ENCODE assay signal across 8 cellular contexts in the genomic region with DNA sequence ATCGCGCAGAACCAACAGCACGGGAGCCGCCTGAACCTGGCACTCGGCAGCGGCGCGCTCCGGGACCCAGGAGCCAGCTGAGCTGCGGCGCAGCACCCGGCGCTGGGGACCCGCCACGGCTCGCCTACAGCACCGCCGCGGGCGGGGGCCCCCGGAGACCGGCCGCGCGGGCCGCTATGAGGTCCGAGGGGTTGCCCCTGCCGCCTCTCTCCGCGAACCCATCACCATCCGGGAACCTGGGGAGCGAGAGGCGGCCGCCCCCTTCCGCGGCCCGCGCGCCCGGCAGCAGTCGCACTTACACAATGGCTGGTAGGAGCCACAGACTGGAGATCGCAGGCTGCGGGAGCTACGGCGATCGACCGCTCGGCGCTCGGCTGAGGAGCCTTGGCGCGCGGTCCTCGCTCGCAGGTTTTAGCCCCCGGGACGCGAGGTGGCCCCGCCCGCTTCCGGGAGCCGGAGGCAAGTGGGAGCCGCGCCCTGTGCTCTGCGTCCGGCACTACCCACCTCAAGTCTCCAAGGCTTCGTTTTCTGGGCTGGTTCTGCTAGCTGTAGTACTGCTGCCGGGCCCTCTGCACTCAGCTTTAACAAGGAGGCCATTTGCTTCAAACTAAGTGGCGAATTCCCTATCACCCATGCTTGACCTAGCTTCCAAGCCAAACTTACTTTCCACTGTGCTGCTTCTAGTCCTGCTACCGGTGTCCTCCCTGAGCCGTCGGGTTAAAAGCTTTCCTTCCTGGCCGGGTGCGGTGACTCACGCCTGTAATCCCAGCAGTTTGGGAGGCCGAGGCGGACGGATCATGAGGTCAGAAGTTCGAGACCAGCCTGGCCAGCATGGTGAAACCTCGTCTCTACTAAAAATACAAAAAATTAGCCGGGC. TPM values are rescaled to one million over a fixed set of nuclear protein-coding genes. Genes with fewer than 3 reads are reported as not detected.
DNase-seq lines count a peak whose midpoint lies in the region; ATAC-seq and TF ChIP-seq lines count a peak whose summit lies in the region.

Gene TPK1 (minus strand): TSS at position 386 of the 877 bp plus-strand sequence. CDS start 451 bp downstream, outside the sequence.

- DNase-seq in GM06990 (ENCODE audit: extremely low read depth, insufficient read length) (peak; percentile 100), HEK293T (ENCODE audit: extremely low spot score) (peak; percentile 95), MV-4-11 (lab: John Stamatoyannopoulos, UW) (peak; percentile 92), SKM-1 (lab: John Stamatoyannopoulos, UW; ENCODE audit: unreplicated experiment) (peak; percentile 76), glomerular endothelial cell (ENCODE audit: extremely low read depth, low read depth, low spot score) (peak; percentile 50), occipital lobe (lab: John Stamatoyannopoulos, UW) (peak; percentile 91)
- peak; percentile 87 to 92 for DNase-seq in activated naive CD4-positive, alpha-beta T cell treated with anti-CD3 and anti-CD28 coated beads, Interleukin-2, amount 50 U/mL, for 72 hours (ENCODE audit: low spot score in 2 of 2)

- peak; percentile 87 to 93 for ATAC-seq in activated naive CD4-positive, alpha-beta T cell treated with anti-CD3 and anti-CD28 coated beads, Interleukin-2, amount 50 U/mL, for 72 hours

- no peak for TF ChIP-seq CTCF in GM06990 (IDR thresholded peaks at IDR 0.05; ENCODE audit: insufficient read depth, low read length, poor library complexity, severe bottlenecking)

- CTCF ChIA-PET in HEK293T (lab: Yijun Ruan, JAX): interaction anchor here (0.5 to 2.0 kb wide), 5 partner anchors 10 to 97 kb away, joined by 3 to 5 read pairs (median 4); no protein-coding TSS in a partner anchor

- peak within 1 kb of the TSS; percentile 89 for H3K4me3 ChIP-seq in GM06990 (replicated peaks; ENCODE audit: low read depth, low read length)

- H3K36me3 ChIP-seq in GM06990 (ENCODE audit: control insufficient read depth, insufficient read depth, low read length): no peaks in the 10 kb centered on the region

- H3K27me3 ChIP-seq in GM06990 (replicated peaks; ENCODE audit: control insufficient read depth, insufficient read depth, low read length): no peaks in the 10 kb centered on the region

- H3K36me3 Mint-ChIP-seq in activated naive CD4-positive, alpha-beta T cell treated with anti-CD3 and anti-CD28 coated beads, Interleukin-2, amount 50 U/mL, for 72 hours: peaks cover 18 to 54% of the 10 kb centered on the region in 2 donors

- peak within 1 kb of the TSS; percentile 99 for H3K27ac Mint-ChIP-seq in activated naive CD4-positive, alpha-beta T cell treated with anti-CD3 and anti-CD28 coated beads, Interleukin-2, amount 50 U/mL, for 72 hours

- POLR2A ChIA-PET in HEK293T (lab: Yijun Ruan, JAX): interaction anchor here (0.6 to 2.0 kb wide), 12 partner anchors 8 to 180 kb away, joined by 3 to 12 read pairs (median 3); no protein-coding TSS in a partner anchor

- peak within 1 kb of the TSS; percentile 94 for H3K27ac ChIP-seq in temporal lobe (ENCODE audit: low read depth, low read length)

- H3K9me3 Mint-ChIP-seq in activated naive CD4-positive, alpha-beta T cell treated with anti-CD3 and anti-CD28 coated beads, Interleukin-2, amount 50 U/mL, for 72 hours: peaks cover 18 to 26% of the 10 kb centered on the region in 2 donors

TF ChIP-seq in HEK293T, 16 proteins besides CTCF, POLR2A, EP300 and RAD21:
- TF ChIP-seq ELF4 (IDR thresholded peaks at IDR 0.05) (peak; percentile 82), FOXM1 (IDR thresholded peaks at IDR 0.05; ENCODE audit: borderline replicate concordance) (peak; percentile 74; the same call in 1 of the 2 replicates), LEF1 (IDR thresholded peaks at IDR 0.05; ENCODE audit: borderline replicate concordance) (0 out of 2 replicates have a peak, but pooled peaks have one; percentile 20), L3MBTL2 (conservative IDR thresholded peaks at IDR 0.05) (peak; percentile 90), CTBP1 (IDR thresholded peaks at IDR 0.05; ENCODE audit: borderline replicate concordance) (peak; percentile 67), ARNT (IDR thresholded peaks at IDR 0.05) (no peak; the same call in 1 of the 2 replicates), FOXK2 (IDR thresholded peaks at IDR 0.05) (no peak)

RNA-seq across cellular contexts. Expression of gene TPK1, which starts in this region (rescaled TPM):
- 10 to 100 TPM; 20.8 to 23.1 TPM for total RNA-seq in activated naive CD4-positive, alpha-beta T cell treated with anti-CD3 and anti-CD28 coated beads, Interleukin-2, amount 50 U/mL, for 72 hours
- total RNA-seq in glomerular endothelial cell (11.0 and 11.3 TPM in 2 replicates), occipital lobe (5.6 TPM), temporal lobe (7.6 TPM)

Comparison
In these comparisons a context has a peak if more than half of its experiments do, and no peak if none do; other contexts are left out.
1. Peak in every context shown above with its lines: DNase-seq, ATAC-seq, H3K4me3 ChIP-seq and H3K27ac ChIP-seq.
2. DNase-seq: peak in every context shown above with its lines; median percentile 100 in GM06990; 95 in HEK293T; 92 in MV-4-11; 91 in occipital lobe; 90 in activated naive CD4-positive, alpha-beta T cell treated with anti-CD3 and anti-CD28 coated beads, Interleukin-2, amount 50 U/mL, for 72 hours; 76 in SKM-1; 50 in glomerular endothelial cell.